19 cellular contexts compared by ENCODE assay signal in genomic region chr7:13834328-13834761, GRCh38.
DNase-seq lines count a peak whose midpoint lies in the region; ATAC-seq and TF ChIP-seq lines count a peak whose summit lies in the region.
"Had no signal": no experiment of that assay in that cellular context is flagged by ENCODE, and none has a peak within 500 bp of the region (broad histone marks: within the 10 kb centered on the region; RNA-seq: fewer than 3 reads in every experiment).

No MANE protein-coding gene starts in this region.

- no peak overlapping the region for H3K9ac ChIP-seq in fibroblast of lung (ENCODE audit: insufficient read depth, low read length)

- H4K20me1 ChIP-seq in fibroblast of lung (ENCODE audit: control insufficient read depth, extremely low read depth, insufficient read depth, low read length): no peaks in the 10 kb centered on the region

- no peak overlapping the region for H3K4me3 Mint-ChIP-seq in neural crest cell
- H3K4me3 Mint-ChIP-seq: activated CD4-positive, alpha-beta memory T cell treated with anti-CD3 and anti-CD28 coated beads for 36 hours; natural killer cell; T-cell had no signal

- peaks cover 11% of the 10 kb centered on the region for H3K4me1 Mint-ChIP-seq in neural crest cell

- no peaks in the 10 kb centered on the region for H3K9me3 Mint-ChIP-seq in neural crest cell
- H3K9me3 Mint-ChIP-seq: activated CD4-positive, alpha-beta memory T cell treated with anti-CD3 and anti-CD28 coated beads for 36 hours; natural killer cell; T-cell had no signal

- peak overlapping the region; percentile 12 for H3K27ac Mint-ChIP-seq in neural crest cell (ENCODE audit: unreplicated experiment)
- H3K27ac Mint-ChIP-seq: activated CD4-positive, alpha-beta memory T cell treated with anti-CD3 and anti-CD28 coated beads for 36 hours; natural killer cell; T-cell had no signal

- peak; percentile 20 for DNase-seq in H7
- DNase-seq in fibroblast of lung (ENCODE audit: low read depth in 2 of 2): no peak
- no peak for DNase-seq in neural crest cell (ENCODE audit: low read depth, low spot score)
- DNase-seq in NCI-H82 treated with DMSO at 0.1 percent for 48 hours (lab: John Stamatoyannopoulos, UW; ENCODE audit: unreplicated experiment): no peak
- no peak for DNase-seq in NCI-H226
- DNase-seq: activated CD4-positive, alpha-beta memory T cell treated with anti-CD3 and anti-CD28 coated beads for 36 hours; activated naive CD4-positive, alpha-beta T cell treated with anti-CD3 and anti-CD28 coated beads, Interleukin-2, amount 50 U/mL, for 16 hours; activated T-cell treated with anti-CD3 and anti-CD28 coated beads, Interleukin-2, amount 50 U/mL, for 1 hour; AML-193; body of pancreas; natural killer cell; NCI-H146; T-cell had no signal

- H3K27me3 ChIP-seq in H7 (ENCODE audit: control insufficient read depth, insufficient read depth, low read length) (no peaks in the 10 kb centered on the region), fibroblast of lung (ENCODE audit: control insufficient read depth, insufficient read depth, low read length) (no peaks in the 10 kb centered on the region)
- H3K27me3 ChIP-seq: body of pancreas had no signal

- no peaks in the 10 kb centered on the region for H3K9me3 ChIP-seq in fibroblast of lung (ENCODE audit: control insufficient read depth, insufficient read depth, low read depth, low read length)
- H3K9me3 ChIP-seq: body of pancreas, prostate gland had no signal

- TF ChIP-seq CTCF in fibroblast of lung (conservative IDR thresholded peaks at IDR 0.05 in 1 of 2, IDR thresholded peaks at IDR 0.05 in 1 of 2; ENCODE audit: low read depth in 1 of 2, low read length in 2 of 2) (no peak), neural crest cell (conservative IDR thresholded peaks at IDR 0.05) (no peak)

- H3K4me3 ChIP-seq in H7 (ENCODE audit: insufficient read depth, low read depth, low read length) (no peak overlapping the region), fibroblast of lung (replicated peaks in 1 of 4; ENCODE audit: control extremely low read depth in 1 of 4, insufficient read depth in 1 of 4, low read depth in 3 of 4, low read length in 4 of 4) (no peak overlapping the region)
- H3K4me3 ChIP-seq: body of pancreas, coronary artery, lung, prostate gland had no signal

- H3K79me2 ChIP-seq in fibroblast of lung (ENCODE audit: control insufficient read depth, insufficient read depth, low read length): no peaks in the 10 kb centered on the region

- H3K4me2 ChIP-seq in fibroblast of lung (ENCODE audit: extremely low read depth, insufficient read depth, low read length): no peak overlapping the region

- H2AFZ ChIP-seq in fibroblast of lung (ENCODE audit: low read length): peak overlapping the region; percentile 7

- no peaks in the 10 kb centered on the region for H3K27me3 Mint-ChIP-seq in neural crest cell (ENCODE audit: low read depth)
- H3K27me3 Mint-ChIP-seq: activated CD4-positive, alpha-beta memory T cell treated with anti-CD3 and anti-CD28 coated beads for 36 hours had no signal

- H3K27ac ChIP-seq in fibroblast of lung (ENCODE audit: insufficient read depth, low read length): no peak overlapping the region
- H3K27ac ChIP-seq: body of pancreas, coronary artery, prostate gland had no signal

- ATAC-seq in SK-N-SH treated with all-trans-retinoic acid at 6 μM for 48 hours (peak; percentile 53), HG02884 (IDR thresholded peaks at IDR 0.05; ENCODE audit: unreplicated experiment) (no peak), HG03460 (IDR thresholded peaks at IDR 0.05; ENCODE audit: unreplicated experiment) (no peak)
- ATAC-seq: body of pancreas, natural killer cell, T-cell had no signal

- H3K4me1 ChIP-seq in fibroblast of lung (ENCODE audit: control insufficient read depth, extremely low read depth, insufficient read depth, low read length): peaks cover 4% of the 10 kb centered on the region
- H3K4me1 ChIP-seq: body of pancreas, prostate gland had no signal

- H3K36me3 ChIP-seq in H7 (replicated peaks; ENCODE audit: control insufficient read depth, insufficient read depth, low read length): no peaks in the 10 kb centered on the region
- H3K36me3 ChIP-seq in fibroblast of lung (ENCODE audit: control insufficient read depth, insufficient read depth, low read length): no peaks in the 10 kb centered on the region
- H3K36me3 ChIP-seq: prostate gland had no signal

- no peaks in the 10 kb centered on the region for H3K36me3 Mint-ChIP-seq in neural crest cell (ENCODE audit: low read depth)
- H3K36me3 Mint-ChIP-seq: activated CD4-positive, alpha-beta memory T cell treated with anti-CD3 and anti-CD28 coated beads for 36 hours; natural killer cell; T-cell had no signal

TF ChIP-seq in SK-N-SH treated with all-trans-retinoic acid at 6 μM for 48 hours, 23 proteins besides CTCF, POLR2A, EP300 and RAD21:
- TF ChIP-seq BACH2 (CRISPR knock-in tag; IDR thresholded peaks at IDR 0.05; ENCODE audit: borderline replicate concordance) (no peak), TCF4 (CRISPR knock-in tag; IDR thresholded peaks at IDR 0.05; ENCODE audit: borderline replicate concordance) (peak; percentile 49; the same call in 1 of the 2 replicates), ISL1 (CRISPR knock-in tag; IDR thresholded peaks at IDR 0.05) (peak; percentile 38)
